In genomic region chr9:129027224-129027684, GRCh38 we compare ENCODE assay signal across 8 cellular contexts. TPM values are rescaled to one million over a fixed set of nuclear protein-coding genes. Genes with fewer than 3 reads are reported as not detected.
DNase-seq lines count a peak whose midpoint lies in the region; ATAC-seq and TF ChIP-seq lines count a peak whose summit lies in the region.

No MANE protein-coding gene starts in this region.

- intact Hi-C loops in activated CD4-positive, alpha-beta T cell treated with anti-CD3 and anti-CD28 coated beads, Interleukin-2, amount 10 ng/mL, durations not matched to agents 24 days and 14 days (cut with micrococcal nuclease): loop anchor here (5.0 kb wide), 1 partner anchor 570 kb away; the partner anchor contains the start of gene ODF2
- intact Hi-C loops in activated B cell treated with CpG ODN at 0.5 μM for 24 hours (cut with micrococcal nuclease): no loop called here

- no peaks in the 10 kb centered on the region for H3K27me3 Mint-ChIP-seq in activated CD4-positive, alpha-beta T cell treated with anti-CD3 and anti-CD28 coated beads, Interleukin-2, amount 10 ng/mL, durations not matched to agents 24 days and 14 days
- no peaks in the 10 kb centered on the region for H3K27me3 Mint-ChIP-seq in activated B cell treated with CpG ODN at 0.5 μM for 24 hours

- TF ChIP-seq CTCF in activated B cell treated with CpG ODN at 0.5 μM for 24 hours (IDR thresholded peaks at IDR 0.05) (no peak), foreskin keratinocyte (conservative IDR thresholded peaks at IDR 0.05) (no peak)

- H3K9ac ChIP-seq in iPS-18a (ENCODE audit: low read length): peak overlapping the region; percentile 42

- POLR2A ChIA-PET in activated B cell treated with CpG ODN at 0.5 μM for 24 hours (lab: Charles Lee): interaction anchor here (1.3 to 2.3 kb wide), 3 partner anchors 9 to 751 kb away, joined by 4 to 10 read pairs (median 9); partner anchors contain the start of genes DOLPP1, GOLGA2, MIGA2 and SWI5

- ATAC-seq in activated B cell treated with CpG ODN at 0.5 μM for 24 hours (ENCODE audit: low read depth) (no peak), foreskin keratinocyte (no peak)

- no peaks in the 10 kb centered on the region for H3K9me3 Mint-ChIP-seq in activated CD4-positive, alpha-beta T cell treated with anti-CD3 and anti-CD28 coated beads, Interleukin-2, amount 10 ng/mL, durations not matched to agents 24 days and 14 days
- H3K9me3 Mint-ChIP-seq in activated B cell treated with CpG ODN at 0.5 μM for 24 hours: no peaks in the 10 kb centered on the region

- H3K27me3 ChIP-seq in iPS-18a (ENCODE audit: control insufficient read depth, insufficient read depth, low read length) (no peaks in the 10 kb centered on the region), foreskin keratinocyte (no peaks in the 10 kb centered on the region)

- H3K27ac ChIP-seq in iPS-18a (ENCODE audit: low read length): no peak overlapping the region
- peak overlapping the region; percentile 85 for H3K27ac ChIP-seq in substantia nigra (ENCODE audit: low read depth, low read length, poor library complexity, severe bottlenecking)
- no peak overlapping the region for H3K27ac ChIP-seq in foreskin keratinocyte

- no peaks in the 10 kb centered on the region for H3K9me3 ChIP-seq in iPS-18a (ENCODE audit: control insufficient read depth, low read depth, low read length)

- H3K36me3 Mint-ChIP-seq in activated CD4-positive, alpha-beta T cell treated with anti-CD3 and anti-CD28 coated beads, Interleukin-2, amount 10 ng/mL, durations not matched to agents 24 days and 14 days (ENCODE audit: low read depth): no peaks in the 10 kb centered on the region
- H3K36me3 Mint-ChIP-seq in activated B cell treated with CpG ODN at 0.5 μM for 24 hours (ENCODE audit: low read depth): no peaks in the 10 kb centered on the region

- H3K4me3 ChIP-seq in iPS-18a (ENCODE audit: low read length): peak overlapping the region; percentile 70

- no peaks in the 10 kb centered on the region for H3K36me3 ChIP-seq in iPS-18a (ENCODE audit: control insufficient read depth, low read depth, low read length)

- no peak for DNase-seq in activated CD4-positive, alpha-beta T cell treated with anti-CD3 and anti-CD28 coated beads, Interleukin-2, amount 10 ng/mL, durations not matched to agents 24 days and 14 days
- DNase-seq in activated CD4-positive, alpha-beta T cell treated with anti-CD3 and anti-CD28 coated beads, Interleukin-2, amount 50 U/mL, for 1 hour: no peak
- DNase-seq in activated B cell treated with CpG ODN at 0.5 μM for 24 hours (no peak), substantia nigra (lab: John Stamatoyannopoulos, UW) (peak in 1 of 49 donors; percentile 55), NCI-H2227 treated with DMSO at 0.1 percent for 48 hours (lab: John Stamatoyannopoulos, UW) (no peak), foreskin keratinocyte (no peak), NCI-H226 (no peak)

- H3K4me1 Mint-ChIP-seq in activated CD4-positive, alpha-beta T cell treated with anti-CD3 and anti-CD28 coated beads, Interleukin-2, amount 10 ng/mL, durations not matched to agents 24 days and 14 days: peaks cover 17% of the 10 kb centered on the region
- peaks cover 19% of the 10 kb centered on the region for H3K4me1 Mint-ChIP-seq in activated B cell treated with CpG ODN at 0.5 μM for 24 hours

- CTCF ChIA-PET in activated B cell treated with CpG ODN at 0.5 μM for 24 hours (lab: Charles Lee): no interaction called here

- H3K4me1 ChIP-seq in iPS-18a (ENCODE audit: control insufficient read depth, low read depth, low read length) (peaks cover 10% of the 10 kb centered on the region), foreskin keratinocyte (peaks cover 15% of the 10 kb centered on the region)

- peak overlapping the region; percentile 77 for H3K27ac Mint-ChIP-seq in activated CD4-positive, alpha-beta T cell treated with anti-CD3 and anti-CD28 coated beads, Interleukin-2, amount 10 ng/mL, durations not matched to agents 24 days and 14 days
- H3K27ac Mint-ChIP-seq in activated B cell treated with CpG ODN at 0.5 μM for 24 hours: peak overlapping the region; percentile 66

- H3K4me3 Mint-ChIP-seq in activated CD4-positive, alpha-beta T cell treated with anti-CD3 and anti-CD28 coated beads, Interleukin-2, amount 10 ng/mL, durations not matched to agents 24 days and 14 days: peak overlapping the region; percentile 85
- H3K4me3 Mint-ChIP-seq in activated B cell treated with CpG ODN at 0.5 μM for 24 hours: peak overlapping the region; percentile 85

RNA-seq across cellular contexts. Expression of gene SH3GLB2, which starts 0.9 kb away (rescaled TPM):
- 69.6 and 73.9 TPM in 2 replicates for total RNA-seq in activated CD4-positive, alpha-beta T cell treated with anti-CD3 and anti-CD28 coated beads, Interleukin-2, amount 10 ng/mL, durations not matched to agents 24 days and 14 days
- total RNA-seq in activated B cell treated with CpG ODN at 0.5 μM for 24 hours: 60.4 and 62.9 TPM in 2 replicates
- total RNA-seq in foreskin keratinocyte: 43.9 and 51.9 TPM in 2 replicates
- polyA plus RNA-seq in foreskin keratinocyte: 70.8 and 80.8 TPM in 2 replicates

RNA-seq across cellular contexts. Expression of gene MIGA2, which starts 9.2 kb away (rescaled TPM):
- total RNA-seq in activated CD4-positive, alpha-beta T cell treated with anti-CD3 and anti-CD28 coated beads, Interleukin-2, amount 10 ng/mL, durations not matched to agents 24 days and 14 days: 43.3 and 44.3 TPM in 2 replicates
- total RNA-seq in activated B cell treated with CpG ODN at 0.5 μM for 24 hours: 42.1 and 50.0 TPM in 2 replicates
- total RNA-seq in foreskin keratinocyte: 15.2 and 17.6 TPM in 2 replicates
- 10.9 and 11.7 TPM in 2 replicates for polyA plus RNA-seq in foreskin keratinocyte

RNA-seq across cellular contexts. Expression of gene DOLPP1, which starts 53.7 kb away (rescaled TPM):
- total RNA-seq in activated CD4-positive, alpha-beta T cell treated with anti-CD3 and anti-CD28 coated beads, Interleukin-2, amount 10 ng/mL, durations not matched to agents 24 days and 14 days: 24.7 and 24.8 TPM in 2 replicates
- 10.9 and 11.3 TPM in 2 replicates for total RNA-seq in activated B cell treated with CpG ODN at 0.5 μM for 24 hours
- 18.4 and 20.2 TPM in 2 replicates for total RNA-seq in foreskin keratinocyte
- polyA plus RNA-seq in foreskin keratinocyte: 17.9 and 21.0 TPM in 2 replicates
